1 cellular context compared by ENCODE assay signal in genomic region chr9:128136816-128137793, GRCh38.
A peak's percentile ranks its signal among the peaks of the same experiment; 100 is the strongest.
TF ChIP-seq lines count a peak whose summit lies in the region.

No MANE protein-coding gene starts in this region.

TF ChIP-seq in K562, 482 proteins besides CTCF, POLR2A, EP300 and RAD21 (continued from another document and continues in another):
- TF ChIP-seq CLOCK (CRISPR knock-in tag; IDR thresholded peaks at IDR 0.05; ENCODE audit: borderline replicate concordance) (no peak), CREB1 (IDR thresholded peaks at IDR 0.05) (peak; percentile 68), CREB1 (CRISPR knock-in tag; IDR thresholded peaks at IDR 0.05) (peak; percentile 62), ZBTB8A (IDR thresholded peaks at IDR 0.05; ENCODE audit: partially characterized antibody) (no peak), RFX7 (CRISPR knock-in tag; IDR thresholded peaks at IDR 0.05) (no peak), FOSL1 (tag; conservative IDR thresholded peaks at IDR 0.05) (peak; percentile 78), E4F1 (CRISPR knock-in tag; IDR thresholded peaks at IDR 0.05; ENCODE audit: borderline replicate concordance) (no peak), ZNF79 (CRISPR knock-in tag; IDR thresholded peaks at IDR 0.05; ENCODE audit: low read depth) (no peak), FOXK2 (conservative IDR thresholded peaks at IDR 0.05 in 1 of 2, IDR thresholded peaks at IDR 0.05 in 1 of 2; ENCODE audit: low read depth in 2 of 2) (no peak), C11orf30 (IDR thresholded peaks at IDR 0.05; ENCODE audit: low read depth) (peak; percentile 31), ILK (tag; IDR thresholded peaks at IDR 0.05; ENCODE audit: borderline replicate concordance, low read depth) (no peak), ZBTB7A (IDR thresholded peaks at IDR 0.05; ENCODE audit: borderline replicate concordance, control insufficient read depth, low read depth, low read length) (no peak), ZNF75A (CRISPR knock-in tag; IDR thresholded peaks at IDR 0.05) (no peak), RHOXF2B (CRISPR knock-in tag; conservative IDR thresholded peaks at IDR 0.05) (no peak), ATF3 (IDR thresholded peaks at IDR 0.05) (peak; percentile 74), ATF3 (CRISPR knock-in tag; conservative IDR thresholded peaks at IDR 0.05) (no peak), XRCC5 (IDR thresholded peaks at IDR 0.05; ENCODE audit: low read depth, low read length) (no peak), JUND (IDR thresholded peaks at IDR 0.05; ENCODE audit: borderline replicate concordance, low read depth, low read length) (peak; percentile 54; the same call in 1 of the 2 replicates), JUND (tag; IDR thresholded peaks at IDR 0.05; ENCODE audit: borderline replicate concordance, low read depth, low read length) (peak; percentile 60; the same call in 1 of the 3 replicates), ZNF263 (CRISPR knock-in tag; IDR thresholded peaks at IDR 0.05; ENCODE audit: borderline replicate concordance) (no peak), SIX5 (IDR thresholded peaks at IDR 0.05; ENCODE audit: borderline replicate concordance in 1 of 2, insufficient read depth in 1 of 2, low read depth in 1 of 2, low read length in 2 of 2) (no peak), HOMEZ (CRISPR knock-in tag; IDR thresholded peaks at IDR 0.05) (no peak), U2AF2 (optimal IDR thresholded peaks at IDR 0.05; ENCODE audit: low read depth, low read length) (no peak), ZNF311 (CRISPR knock-in tag; IDR thresholded peaks at IDR 0.05) (no peak), MAFF (IDR thresholded peaks at IDR 0.05; ENCODE audit: low read length) (no peak), SMARCC2 (IDR thresholded peaks at IDR 0.05; ENCODE audit: low read depth) (no peak), MYC (IDR thresholded peaks at IDR 0.05; ENCODE audit: low read depth, low read length) (no peak), MYC (CRISPR knock-in tag; IDR thresholded peaks at IDR 0.05; ENCODE audit: borderline replicate concordance, low read depth) (no peak), ATF7 (IDR thresholded peaks at IDR 0.05) (peak; percentile 42; the same call in 1 of the 2 replicates), KDM1A (IDR thresholded peaks at IDR 0.05) (no peak), BCOR (IDR thresholded peaks at IDR 0.05) (no peak), MTF1 (CRISPR knock-in tag; IDR thresholded peaks at IDR 0.05; ENCODE audit: borderline replicate concordance) (no peak), BHLHE40 (IDR thresholded peaks at IDR 0.05; ENCODE audit: low read length) (peak; percentile 87), MTA3 (IDR thresholded peaks at IDR 0.05; ENCODE audit: borderline replicate concordance) (no peak), MCM3 (IDR thresholded peaks at IDR 0.05) (no peak), NCOR1 (IDR thresholded peaks at IDR 0.05) (no peak), ZC3H8 (IDR thresholded peaks at IDR 0.05) (no peak), ETS1 (conservative IDR thresholded peaks at IDR 0.05; ENCODE audit: control insufficient read depth, low read depth, low read length) (no peak), ZNF431 (CRISPR knock-in tag; IDR thresholded peaks at IDR 0.05) (no peak), CEBPG (CRISPR knock-in tag; IDR thresholded peaks at IDR 0.05) (no peak), CEBPG (tag; conservative IDR thresholded peaks at IDR 0.05 in 1 of 2, IDR thresholded peaks at IDR 0.05 in 1 of 2) (no peak), CHAMP1 (IDR thresholded peaks at IDR 0.05) (no peak), ZNF12 (CRISPR knock-in tag; IDR thresholded peaks at IDR 0.05) (no peak)
- TF ChIP-seq, protein P1, sequence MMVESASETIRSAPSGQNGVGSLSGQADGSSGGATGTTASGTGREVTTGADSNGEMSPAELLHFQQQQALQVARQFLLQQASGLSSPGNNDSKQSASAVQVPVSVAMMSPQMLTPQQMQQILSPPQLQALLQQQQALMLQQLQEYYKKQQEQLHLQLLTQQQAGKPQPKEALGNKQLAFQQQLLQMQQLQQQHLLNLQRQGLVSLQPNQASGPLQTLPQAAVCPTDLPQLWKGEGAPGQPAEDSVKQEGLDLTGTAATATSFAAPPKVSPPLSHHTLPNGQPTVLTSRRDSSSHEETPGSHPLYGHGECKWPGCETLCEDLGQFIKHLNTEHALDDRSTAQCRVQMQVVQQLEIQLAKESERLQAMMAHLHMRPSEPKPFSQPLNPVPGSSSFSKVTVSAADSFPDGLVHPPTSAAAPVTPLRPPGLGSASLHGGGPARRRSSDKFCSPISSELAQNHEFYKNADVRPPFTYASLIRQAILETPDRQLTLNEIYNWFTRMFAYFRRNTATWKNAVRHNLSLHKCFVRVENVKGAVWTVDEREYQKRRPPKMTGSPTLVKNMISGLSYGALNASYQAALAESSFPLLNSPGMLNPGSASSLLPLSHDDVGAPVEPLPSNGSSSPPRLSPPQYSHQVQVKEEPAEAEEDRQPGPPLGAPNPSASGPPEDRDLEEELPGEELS (CRISPR knock-in tag; IDR thresholded peaks at IDR 0.05; ENCODE audit: borderline replicate concordance): no peak
- TF ChIP-seq, protein P2, sequence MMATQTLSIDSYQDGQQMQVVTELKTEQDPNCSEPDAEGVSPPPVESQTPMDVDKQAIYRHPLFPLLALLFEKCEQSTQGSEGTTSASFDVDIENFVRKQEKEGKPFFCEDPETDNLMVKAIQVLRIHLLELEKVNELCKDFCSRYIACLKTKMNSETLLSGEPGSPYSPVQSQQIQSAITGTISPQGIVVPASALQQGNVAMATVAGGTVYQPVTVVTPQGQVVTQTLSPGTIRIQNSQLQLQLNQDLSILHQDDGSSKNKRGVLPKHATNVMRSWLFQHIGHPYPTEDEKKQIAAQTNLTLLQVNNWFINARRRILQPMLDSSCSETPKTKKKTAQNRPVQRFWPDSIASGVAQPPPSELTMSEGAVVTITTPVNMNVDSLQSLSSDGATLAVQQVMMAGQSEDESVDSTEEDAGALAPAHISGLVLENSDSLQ (IDR thresholded peaks at IDR 0.05): peak; percentile 94
- TF ChIP-seq, protein P3, sequence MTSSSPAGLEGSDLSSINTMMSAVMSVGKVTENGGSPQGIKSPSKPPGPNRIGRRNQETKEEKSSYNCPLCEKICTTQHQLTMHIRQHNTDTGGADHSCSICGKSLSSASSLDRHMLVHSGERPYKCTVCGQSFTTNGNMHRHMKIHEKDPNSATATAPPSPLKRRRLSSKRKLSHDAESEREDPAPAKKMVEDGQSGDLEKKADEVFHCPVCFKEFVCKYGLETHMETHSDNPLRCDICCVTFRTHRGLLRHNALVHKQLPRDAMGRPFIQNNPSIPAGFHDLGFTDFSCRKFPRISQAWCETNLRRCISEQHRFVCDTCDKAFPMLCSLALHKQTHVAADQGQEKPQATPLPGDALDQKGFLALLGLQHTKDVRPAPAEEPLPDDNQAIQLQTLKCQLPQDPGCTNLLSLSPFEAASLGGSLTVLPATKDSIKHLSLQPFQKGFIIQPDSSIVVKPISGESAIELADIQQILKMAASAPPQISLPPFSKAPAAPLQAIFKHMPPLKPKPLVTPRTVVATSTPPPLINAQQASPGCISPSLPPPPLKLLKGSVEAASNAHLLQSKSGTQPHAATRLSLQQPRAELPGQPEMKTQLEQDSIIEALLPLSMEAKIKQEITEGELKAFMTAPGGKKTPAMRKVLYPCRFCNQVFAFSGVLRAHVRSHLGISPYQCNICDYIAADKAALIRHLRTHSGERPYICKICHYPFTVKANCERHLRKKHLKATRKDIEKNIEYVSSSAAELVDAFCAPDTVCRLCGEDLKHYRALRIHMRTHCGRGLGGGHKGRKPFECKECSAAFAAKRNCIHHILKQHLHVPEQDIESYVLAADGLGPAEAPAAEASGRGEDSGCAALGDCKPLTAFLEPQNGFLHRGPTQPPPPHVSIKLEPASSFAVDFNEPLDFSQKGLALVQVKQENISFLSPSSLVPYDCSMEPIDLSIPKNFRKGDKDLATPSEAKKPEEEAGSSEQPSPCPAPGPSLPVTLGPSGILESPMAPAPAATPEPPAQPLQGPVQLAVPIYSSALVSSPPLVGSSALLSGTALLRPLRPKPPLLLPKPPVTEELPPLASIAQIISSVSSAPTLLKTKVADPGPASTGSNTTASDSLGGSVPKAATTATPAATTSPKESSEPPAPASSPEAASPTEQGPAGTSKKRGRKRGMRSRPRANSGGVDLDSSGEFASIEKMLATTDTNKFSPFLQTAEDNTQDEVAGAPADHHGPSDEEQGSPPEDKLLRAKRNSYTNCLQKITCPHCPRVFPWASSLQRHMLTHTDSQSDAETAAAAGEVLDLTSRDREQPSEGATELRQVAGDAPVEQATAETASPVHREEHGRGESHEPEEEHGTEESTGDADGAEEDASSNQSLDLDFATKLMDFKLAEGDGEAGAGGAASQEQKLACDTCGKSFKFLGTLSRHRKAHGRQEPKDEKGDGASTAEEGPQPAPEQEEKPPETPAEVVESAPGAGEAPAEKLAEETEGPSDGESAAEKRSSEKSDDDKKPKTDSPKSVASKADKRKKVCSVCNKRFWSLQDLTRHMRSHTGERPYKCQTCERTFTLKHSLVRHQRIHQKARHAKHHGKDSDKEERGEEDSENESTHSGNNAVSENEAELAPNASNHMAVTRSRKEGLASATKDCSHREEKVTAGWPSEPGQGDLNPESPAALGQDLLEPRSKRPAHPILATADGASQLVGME (CRISPR knock-in tag; IDR thresholded peaks at IDR 0.05): no peak
